In the genomic region with DNA sequence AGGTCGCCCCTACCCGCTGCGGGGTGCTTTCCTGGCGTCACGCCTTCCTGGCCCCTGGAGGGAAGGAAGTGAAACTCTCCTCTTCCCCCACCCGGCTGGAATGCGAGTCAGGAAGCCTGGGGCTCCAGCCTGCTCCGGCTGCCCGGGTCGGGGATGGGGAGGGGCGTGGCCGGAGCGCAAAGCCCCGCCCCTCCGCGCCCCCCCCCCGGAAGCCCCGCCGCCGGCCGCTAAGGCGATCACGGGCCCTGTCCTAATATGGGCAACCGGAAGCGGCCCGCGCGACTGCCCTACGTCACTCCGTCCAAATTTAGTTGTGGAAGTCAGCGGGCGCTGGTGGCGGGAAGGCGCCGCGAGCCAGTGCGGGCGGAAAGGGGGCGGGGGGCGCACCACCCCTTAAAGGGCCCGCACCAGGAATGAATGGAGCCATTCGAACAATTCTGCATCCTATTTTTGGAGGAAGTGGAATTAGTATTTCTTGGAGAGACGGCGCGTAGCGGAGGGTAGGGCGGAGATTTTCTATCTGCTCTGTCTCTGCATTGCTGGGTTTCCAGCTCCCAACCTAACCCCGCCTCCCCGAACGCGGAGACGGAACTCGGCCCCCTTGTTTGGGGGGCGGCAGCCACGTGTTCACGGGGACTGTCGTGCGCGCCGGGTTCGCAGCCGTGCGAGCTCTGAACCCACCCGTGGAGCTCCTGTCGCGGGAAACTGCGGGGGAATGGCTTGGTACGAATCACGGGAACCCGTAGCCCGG, we compare ENCODE assay signal across 1 cellular context.
TF ChIP-seq lines count a peak whose summit lies in the region.

No MANE protein-coding gene starts in this region.

TF ChIP-seq in K562, 482 proteins besides CTCF, POLR2A, EP300 and RAD21 (continued from another document and continues in another):
- TF ChIP-seq, protein P1, sequence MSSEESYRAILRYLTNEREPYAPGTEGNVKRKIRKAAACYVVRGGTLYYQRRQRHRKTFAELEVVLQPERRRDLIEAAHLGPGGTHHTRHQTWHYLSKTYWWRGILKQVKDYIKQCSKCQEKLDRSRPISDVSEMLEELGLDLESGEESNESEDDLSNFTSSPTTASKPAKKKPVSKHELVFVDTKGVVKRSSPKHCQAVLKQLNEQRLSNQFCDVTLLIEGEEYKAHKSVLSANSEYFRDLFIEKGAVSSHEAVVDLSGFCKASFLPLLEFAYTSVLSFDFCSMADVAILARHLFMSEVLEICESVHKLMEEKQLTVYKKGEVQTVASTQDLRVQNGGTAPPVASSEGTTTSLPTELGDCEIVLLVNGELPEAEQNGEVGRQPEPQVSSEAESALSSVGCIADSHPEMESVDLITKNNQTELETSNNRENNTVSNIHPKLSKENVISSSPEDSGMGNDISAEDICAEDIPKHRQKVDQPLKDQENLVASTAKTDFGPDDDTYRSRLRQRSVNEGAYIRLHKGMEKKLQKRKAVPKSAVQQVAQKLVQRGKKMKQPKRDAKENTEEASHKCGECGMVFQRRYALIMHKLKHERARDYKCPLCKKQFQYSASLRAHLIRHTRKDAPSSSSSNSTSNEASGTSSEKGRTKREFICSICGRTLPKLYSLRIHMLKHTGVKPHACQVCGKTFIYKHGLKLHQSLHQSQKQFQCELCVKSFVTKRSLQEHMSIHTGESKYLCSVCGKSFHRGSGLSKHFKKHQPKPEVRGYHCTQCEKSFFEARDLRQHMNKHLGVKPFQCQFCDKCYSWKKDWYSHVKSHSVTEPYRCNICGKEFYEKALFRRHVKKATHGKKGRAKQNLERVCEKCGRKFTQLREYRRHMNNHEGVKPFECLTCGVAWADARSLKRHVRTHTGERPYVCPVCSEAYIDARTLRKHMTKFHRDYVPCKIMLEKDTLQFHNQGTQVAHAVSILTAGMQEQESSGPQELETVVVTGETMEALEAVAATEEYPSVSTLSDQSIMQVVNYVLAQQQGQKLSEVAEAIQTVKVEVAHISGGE (CRISPR knock-in tag; IDR thresholded peaks at IDR 0.05), result peak in 1 of 3 experiments; percentile 14; a peak in 2 of 6 replicates
- TF ChIP-seq, protein P2, sequence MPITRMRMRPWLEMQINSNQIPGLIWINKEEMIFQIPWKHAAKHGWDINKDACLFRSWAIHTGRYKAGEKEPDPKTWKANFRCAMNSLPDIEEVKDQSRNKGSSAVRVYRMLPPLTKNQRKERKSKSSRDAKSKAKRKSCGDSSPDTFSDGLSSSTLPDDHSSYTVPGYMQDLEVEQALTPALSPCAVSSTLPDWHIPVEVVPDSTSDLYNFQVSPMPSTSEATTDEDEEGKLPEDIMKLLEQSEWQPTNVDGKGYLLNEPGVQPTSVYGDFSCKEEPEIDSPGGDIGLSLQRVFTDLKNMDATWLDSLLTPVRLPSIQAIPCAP (CRISPR knock-in tag; IDR thresholded peaks at IDR 0.05; ENCODE audit: borderline replicate concordance), result no peak
- TF ChIP-seq MCM5 (IDR thresholded peaks at IDR 0.05; ENCODE audit: low read depth), result no peak
- TF ChIP-seq NFE2L1 (tag; IDR thresholded peaks at IDR 0.05; ENCODE audit: borderline replicate concordance, low read depth), result no peak
- TF ChIP-seq SAFB (IDR thresholded peaks at IDR 0.05; ENCODE audit: borderline replicate concordance, low read depth, low read length), result peak; percentile 89
- no peak for TF ChIP-seq SOX6 (IDR thresholded peaks at IDR 0.05)
- TF ChIP-seq NCOA4 (IDR thresholded peaks at IDR 0.05; ENCODE audit: partially characterized antibody), result no peak
- TF ChIP-seq MAFG (tag; conservative IDR thresholded peaks at IDR 0.05), result no peak
- 0 out of 2 replicates have a peak, but pooled peaks have one; percentile 70 for TF ChIP-seq ZFPM2 (CRISPR knock-in tag; IDR thresholded peaks at IDR 0.05)
- no peak for TF ChIP-seq ZNF764 (CRISPR knock-in tag; IDR thresholded peaks at IDR 0.05; ENCODE audit: low read depth)
- 0 out of 2 replicates have a peak, but pooled peaks have one; percentile 18 for TF ChIP-seq STAG1 (CRISPR knock-in tag; IDR thresholded peaks at IDR 0.05; ENCODE audit: borderline replicate concordance)
- TF ChIP-seq, protein P3, sequence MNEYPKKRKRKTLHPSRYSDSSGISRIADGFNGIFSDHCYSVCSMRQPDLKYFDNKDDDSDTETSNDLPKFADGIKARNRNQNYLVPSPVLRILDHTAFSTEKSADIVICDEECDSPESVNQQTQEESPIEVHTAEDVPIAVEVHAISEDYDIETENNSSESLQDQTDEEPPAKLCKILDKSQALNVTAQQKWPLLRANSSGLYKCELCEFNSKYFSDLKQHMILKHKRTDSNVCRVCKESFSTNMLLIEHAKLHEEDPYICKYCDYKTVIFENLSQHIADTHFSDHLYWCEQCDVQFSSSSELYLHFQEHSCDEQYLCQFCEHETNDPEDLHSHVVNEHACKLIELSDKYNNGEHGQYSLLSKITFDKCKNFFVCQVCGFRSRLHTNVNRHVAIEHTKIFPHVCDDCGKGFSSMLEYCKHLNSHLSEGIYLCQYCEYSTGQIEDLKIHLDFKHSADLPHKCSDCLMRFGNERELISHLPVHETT (CRISPR knock-in tag; conservative IDR thresholded peaks at IDR 0.05 in 1 of 2, IDR thresholded peaks at IDR 0.05 in 1 of 2), result no peak
- TF ChIP-seq ZNF133 (CRISPR knock-in tag; IDR thresholded peaks at IDR 0.05), result no peak
- peak; percentile 85 for TF ChIP-seq HNRNPLL (IDR thresholded peaks at IDR 0.05; ENCODE audit: low read depth, low read length, poor library complexity, severe bottlenecking)
- no peak for TF ChIP-seq SMAD3 (CRISPR knock-in tag; conservative IDR thresholded peaks at IDR 0.05)
- TF ChIP-seq, protein P4, sequence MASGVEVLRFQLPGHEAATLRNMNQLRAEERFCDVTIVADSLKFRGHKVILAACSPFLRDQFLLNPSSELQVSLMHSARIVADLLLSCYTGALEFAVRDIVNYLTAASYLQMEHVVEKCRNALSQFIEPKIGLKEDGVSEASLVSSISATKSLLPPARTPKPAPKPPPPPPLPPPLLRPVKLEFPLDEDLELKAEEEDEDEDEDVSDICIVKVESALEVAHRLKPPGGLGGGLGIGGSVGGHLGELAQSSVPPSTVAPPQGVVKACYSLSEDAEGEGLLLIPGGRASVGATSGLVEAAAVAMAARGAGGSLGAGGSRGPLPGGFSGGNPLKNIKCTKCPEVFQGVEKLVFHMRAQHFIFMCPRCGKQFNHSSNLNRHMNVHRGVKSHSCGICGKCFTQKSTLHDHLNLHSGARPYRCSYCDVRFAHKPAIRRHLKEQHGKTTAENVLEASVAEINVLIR (CRISPR knock-in tag; IDR thresholded peaks at IDR 0.05), result no peak
- TF ChIP-seq LEF1 (IDR thresholded peaks at IDR 0.05), result no peak
- TF ChIP-seq COPS2 (conservative IDR thresholded peaks at IDR 0.05), result no peak
- 0 out of 2 replicates have a peak, but pooled peaks have one; percentile 41 for TF ChIP-seq TRIM28 (IDR thresholded peaks at IDR 0.05)
- no peak for TF ChIP-seq ZNF586 (CRISPR knock-in tag; conservative IDR thresholded peaks at IDR 0.05)
- no peak for TF ChIP-seq ZNF217 (CRISPR knock-in tag; IDR thresholded peaks at IDR 0.05)
- TF ChIP-seq RBM14 (IDR thresholded peaks at IDR 0.05; ENCODE audit: borderline replicate concordance, insufficient read depth, low read depth, low read length), result no peak
- TF ChIP-seq TAF1 (IDR thresholded peaks at IDR 0.05; ENCODE audit: control insufficient read depth, extremely low read depth, insufficient read depth, low read length, severe bottlenecking), result peak; percentile 88
- no peak; the same call in 1 of the 2 replicates for TF ChIP-seq BRD4 (IDR thresholded peaks at IDR 0.05)
- no peak for TF ChIP-seq RBM15 (IDR thresholded peaks at IDR 0.05; ENCODE audit: insufficient read depth, low read length)
- TF ChIP-seq, protein P5, sequence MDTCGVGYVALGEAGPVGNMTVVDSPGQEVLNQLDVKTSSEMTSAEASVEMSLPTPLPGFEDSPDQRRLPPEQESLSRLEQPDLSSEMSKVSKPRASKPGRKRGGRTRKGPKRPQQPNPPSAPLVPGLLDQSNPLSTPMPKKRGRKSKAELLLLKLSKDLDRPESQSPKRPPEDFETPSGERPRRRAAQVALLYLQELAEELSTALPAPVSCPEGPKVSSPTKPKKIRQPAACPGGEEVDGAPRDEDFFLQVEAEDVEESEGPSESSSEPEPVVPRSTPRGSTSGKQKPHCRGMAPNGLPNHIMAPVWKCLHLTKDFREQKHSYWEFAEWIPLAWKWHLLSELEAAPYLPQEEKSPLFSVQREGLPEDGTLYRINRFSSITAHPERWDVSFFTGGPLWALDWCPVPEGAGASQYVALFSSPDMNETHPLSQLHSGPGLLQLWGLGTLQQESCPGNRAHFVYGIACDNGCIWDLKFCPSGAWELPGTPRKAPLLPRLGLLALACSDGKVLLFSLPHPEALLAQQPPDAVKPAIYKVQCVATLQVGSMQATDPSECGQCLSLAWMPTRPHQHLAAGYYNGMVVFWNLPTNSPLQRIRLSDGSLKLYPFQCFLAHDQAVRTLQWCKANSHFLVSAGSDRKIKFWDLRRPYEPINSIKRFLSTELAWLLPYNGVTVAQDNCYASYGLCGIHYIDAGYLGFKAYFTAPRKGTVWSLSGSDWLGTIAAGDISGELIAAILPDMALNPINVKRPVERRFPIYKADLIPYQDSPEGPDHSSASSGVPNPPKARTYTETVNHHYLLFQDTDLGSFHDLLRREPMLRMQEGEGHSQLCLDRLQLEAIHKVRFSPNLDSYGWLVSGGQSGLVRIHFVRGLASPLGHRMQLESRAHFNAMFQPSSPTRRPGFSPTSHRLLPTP (IDR thresholded peaks at IDR 0.05; ENCODE audit: borderline replicate concordance, extremely low read depth, insufficient read length), result no peak
- no peak for TF ChIP-seq ZNF253 (CRISPR knock-in tag; conservative IDR thresholded peaks at IDR 0.05)
- TF ChIP-seq RBM25 (IDR thresholded peaks at IDR 0.05; ENCODE audit: low read depth, low read length, severe bottlenecking), result no peak
- TF ChIP-seq SAP30 (IDR thresholded peaks at IDR 0.05; ENCODE audit: borderline replicate concordance, insufficient read depth, low read depth, low read length, poor library complexity, severe bottlenecking), result peak; percentile 90
- TF ChIP-seq, protein P6, sequence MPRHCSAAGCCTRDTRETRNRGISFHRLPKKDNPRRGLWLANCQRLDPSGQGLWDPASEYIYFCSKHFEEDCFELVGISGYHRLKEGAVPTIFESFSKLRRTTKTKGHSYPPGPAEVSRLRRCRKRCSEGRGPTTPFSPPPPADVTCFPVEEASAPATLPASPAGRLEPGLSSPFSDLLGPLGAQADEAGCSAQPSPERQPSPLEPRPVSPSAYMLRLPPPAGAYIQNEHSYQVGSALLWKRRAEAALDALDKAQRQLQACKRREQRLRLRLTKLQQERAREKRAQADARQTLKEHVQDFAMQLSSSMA (CRISPR knock-in tag; IDR thresholded peaks at IDR 0.05), result no peak
- TF ChIP-seq, protein P7, sequence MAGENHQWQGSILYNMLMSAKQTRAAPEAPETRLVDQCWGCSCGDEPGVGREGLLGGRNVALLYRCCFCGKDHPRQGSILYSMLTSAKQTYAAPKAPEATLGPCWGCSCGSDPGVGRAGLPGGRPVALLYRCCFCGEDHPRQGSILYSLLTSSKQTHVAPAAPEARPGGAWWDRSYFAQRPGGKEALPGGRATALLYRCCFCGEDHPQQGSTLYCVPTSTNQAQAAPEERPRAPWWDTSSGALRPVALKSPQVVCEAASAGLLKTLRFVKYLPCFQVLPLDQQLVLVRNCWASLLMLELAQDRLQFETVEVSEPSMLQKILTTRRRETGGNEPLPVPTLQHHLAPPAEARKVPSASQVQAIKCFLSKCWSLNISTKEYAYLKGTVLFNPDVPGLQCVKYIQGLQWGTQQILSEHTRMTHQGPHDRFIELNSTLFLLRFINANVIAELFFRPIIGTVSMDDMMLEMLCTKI (IDR thresholded peaks at IDR 0.05; ENCODE audit: partially characterized antibody), result no peak
- TF ChIP-seq ZNF431 (CRISPR knock-in tag; IDR thresholded peaks at IDR 0.05), result no peak
- no peak for TF ChIP-seq NR2C2 (CRISPR knock-in tag; IDR thresholded peaks at IDR 0.05)
- 0 out of 2 replicates have a peak, but pooled peaks have one; percentile 36 for TF ChIP-seq NR2C2 (tag; IDR thresholded peaks at IDR 0.05)
- TF ChIP-seq, protein P8, sequence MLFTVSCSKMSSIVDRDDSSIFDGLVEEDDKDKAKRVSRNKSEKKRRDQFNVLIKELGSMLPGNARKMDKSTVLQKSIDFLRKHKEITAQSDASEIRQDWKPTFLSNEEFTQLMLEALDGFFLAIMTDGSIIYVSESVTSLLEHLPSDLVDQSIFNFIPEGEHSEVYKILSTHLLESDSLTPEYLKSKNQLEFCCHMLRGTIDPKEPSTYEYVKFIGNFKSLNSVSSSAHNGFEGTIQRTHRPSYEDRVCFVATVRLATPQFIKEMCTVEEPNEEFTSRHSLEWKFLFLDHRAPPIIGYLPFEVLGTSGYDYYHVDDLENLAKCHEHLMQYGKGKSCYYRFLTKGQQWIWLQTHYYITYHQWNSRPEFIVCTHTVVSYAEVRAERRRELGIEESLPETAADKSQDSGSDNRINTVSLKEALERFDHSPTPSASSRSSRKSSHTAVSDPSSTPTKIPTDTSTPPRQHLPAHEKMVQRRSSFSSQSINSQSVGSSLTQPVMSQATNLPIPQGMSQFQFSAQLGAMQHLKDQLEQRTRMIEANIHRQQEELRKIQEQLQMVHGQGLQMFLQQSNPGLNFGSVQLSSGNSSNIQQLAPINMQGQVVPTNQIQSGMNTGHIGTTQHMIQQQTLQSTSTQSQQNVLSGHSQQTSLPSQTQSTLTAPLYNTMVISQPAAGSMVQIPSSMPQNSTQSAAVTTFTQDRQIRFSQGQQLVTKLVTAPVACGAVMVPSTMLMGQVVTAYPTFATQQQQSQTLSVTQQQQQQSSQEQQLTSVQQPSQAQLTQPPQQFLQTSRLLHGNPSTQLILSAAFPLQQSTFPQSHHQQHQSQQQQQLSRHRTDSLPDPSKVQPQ (CRISPR knock-in tag; IDR thresholded peaks at IDR 0.05; ENCODE audit: borderline replicate concordance), result no peak
- TF ChIP-seq CEBPG (CRISPR knock-in tag; IDR thresholded peaks at IDR 0.05), result 0 out of 2 replicates have a peak, but pooled peaks have one; percentile 6
- TF ChIP-seq CEBPG (tag; conservative IDR thresholded peaks at IDR 0.05 in 1 of 2, IDR thresholded peaks at IDR 0.05 in 1 of 2), result no peak
- no peak for TF ChIP-seq ZNF778 (CRISPR knock-in tag; IDR thresholded peaks at IDR 0.05)
- no peak; a peak in 1 of 4 replicates for TF ChIP-seq NONO (IDR thresholded peaks at IDR 0.05; ENCODE audit: low read depth in 2 of 2, low read length in 1 of 2)
- TF ChIP-seq, protein P9, sequence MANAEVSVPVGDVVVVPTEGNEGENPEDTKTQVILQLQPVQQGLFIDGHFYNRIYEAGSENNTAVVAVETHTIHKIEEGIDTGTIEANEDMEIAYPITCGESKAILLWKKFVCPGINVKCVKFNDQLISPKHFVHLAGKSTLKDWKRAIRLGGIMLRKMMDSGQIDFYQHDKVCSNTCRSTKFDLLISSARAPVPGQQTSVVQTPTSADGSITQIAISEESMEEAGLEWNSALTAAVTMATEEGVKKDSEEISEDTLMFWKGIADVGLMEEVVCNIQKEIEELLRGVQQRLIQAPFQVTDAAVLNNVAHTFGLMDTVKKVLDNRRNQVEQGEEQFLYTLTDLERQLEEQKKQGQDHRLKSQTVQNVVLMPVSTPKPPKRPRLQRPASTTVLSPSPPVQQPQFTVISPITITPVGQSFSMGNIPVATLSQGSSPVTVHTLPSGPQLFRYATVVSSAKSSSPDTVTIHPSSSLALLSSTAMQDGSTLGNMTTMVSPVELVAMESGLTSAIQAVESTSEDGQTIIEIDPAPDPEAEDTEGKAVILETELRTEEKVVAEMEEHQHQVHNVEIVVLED (CRISPR knock-in tag; IDR thresholded peaks at IDR 0.05), result peak; percentile 69
- TF ChIP-seq, protein P10, sequence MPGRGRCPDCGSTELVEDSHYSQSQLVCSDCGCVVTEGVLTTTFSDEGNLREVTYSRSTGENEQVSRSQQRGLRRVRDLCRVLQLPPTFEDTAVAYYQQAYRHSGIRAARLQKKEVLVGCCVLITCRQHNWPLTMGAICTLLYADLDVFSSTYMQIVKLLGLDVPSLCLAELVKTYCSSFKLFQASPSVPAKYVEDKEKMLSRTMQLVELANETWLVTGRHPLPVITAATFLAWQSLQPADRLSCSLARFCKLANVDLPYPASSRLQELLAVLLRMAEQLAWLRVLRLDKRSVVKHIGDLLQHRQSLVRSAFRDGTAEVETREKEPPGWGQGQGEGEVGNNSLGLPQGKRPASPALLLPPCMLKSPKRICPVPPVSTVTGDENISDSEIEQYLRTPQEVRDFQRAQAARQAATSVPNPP (IDR thresholded peaks at IDR 0.05; ENCODE audit: borderline replicate concordance, insufficient read depth, insufficient read length), result no peak
- TF ChIP-seq NCOA2 (IDR thresholded peaks at IDR 0.05; ENCODE audit: partially characterized antibody in 2 of 2), result no peak
